In genomic region chr7:47573758-47574472, GRCh38 we compare ENCODE assay signal across 9 cellular contexts. TPM values are rescaled to one million over a fixed set of nuclear protein-coding genes. Genes with fewer than 3 reads are reported as not detected.
DNase-seq lines count a peak whose midpoint lies in the region; ATAC-seq, FAIRE-seq and TF ChIP-seq lines count a peak whose summit lies in the region.
"Had no signal": no experiment of that assay in that cellular context is flagged by ENCODE, and none has a peak within 500 bp of the region (broad histone marks: within the 10 kb centered on the region; RNA-seq: fewer than 3 reads in every experiment).

No MANE protein-coding gene starts in this region.

- intact Hi-C loops in Calu3 (cut with micrococcal nuclease; ENCODE audit: unreplicated experiment) (no loop called here), pancreas (cut with DNase I) (loop anchor here in 2 of 3 donors (5.0 to 10.0 kb wide), 3 partner anchors 42 to 129 kb away; no protein-coding TSS in a partner anchor)
- intact Hi-C loops in activated T-helper 2 cell treated with anti-CD3 and anti-CD28 coated beads, Interferon-gamma antibody, Interleukin-2, Interleukin-4, amounts not matched to agents 10 μg/mL and 5 μg/mL and 100 μg/mL, durations not matched to agents 14 hours and 24 hours and 36 hours (cut with micrococcal nuclease), result no loop called here

- no peaks in the 10 kb centered on the region for H4K20me1 ChIP-seq in OCI-LY3 (ENCODE audit: insufficient read depth, low read length)

- H3K36me3 ChIP-seq in OCI-LY3 (replicated peaks; ENCODE audit: low read depth, low read length) (no peaks in the 10 kb centered on the region), pancreas (no peaks in the 10 kb centered on the region)

- H2AFZ ChIP-seq in OCI-LY3 (ENCODE audit: low read depth, low read length), result no peak overlapping the region

- no peak for TF ChIP-seq CTCF in Calu3 (IDR thresholded peaks at IDR 0.05; ENCODE audit: unreplicated experiment)
- no peak for TF ChIP-seq CTCF in OCI-LY3 (IDR thresholded peaks at IDR 0.05; ENCODE audit: low read depth, low read length)
- TF ChIP-seq CTCF in epithelial cell of proximal tubule (conservative IDR thresholded peaks at IDR 0.05; ENCODE audit: low read depth, low read length), result no peak
- TF ChIP-seq CTCF in pancreas (IDR thresholded peaks at IDR 0.05), result no peak

- no peak overlapping the region for H3K9ac ChIP-seq in OCI-LY3 (ENCODE audit: low read length)

- peaks cover 78% of the 10 kb centered on the region for H3K36me3 Mint-ChIP-seq in Calu3 (ENCODE audit: insufficient read depth, unreplicated experiment)
- H3K36me3 Mint-ChIP-seq in activated T-helper 2 cell treated with anti-CD3 and anti-CD28 coated beads, Interferon-gamma antibody, Interleukin-2, Interleukin-4, amounts not matched to agents 10 μg/mL and 5 μg/mL and 100 μg/mL, durations not matched to agents 14 hours and 24 hours and 36 hours (ENCODE audit: low read depth), result no peaks in the 10 kb centered on the region

- no peak for FAIRE-seq in pancreas (lab: Jason Lieb, UNC)

- H3K27ac Mint-ChIP-seq in Calu3 (ENCODE audit: unreplicated experiment), result peak overlapping the region; percentile 61
- no peak overlapping the region for H3K27ac Mint-ChIP-seq in activated T-helper 2 cell treated with anti-CD3 and anti-CD28 coated beads, Interferon-gamma antibody, Interleukin-2, Interleukin-4, amounts not matched to agents 10 μg/mL and 5 μg/mL and 100 μg/mL, durations not matched to agents 14 hours and 24 hours and 36 hours

- H3K27me3 ChIP-seq in OCI-LY3 (ENCODE audit: low read depth, low read length) (no peaks in the 10 kb centered on the region), pancreas (no peaks in the 10 kb centered on the region)

- H3K27me3 Mint-ChIP-seq in Calu3 (ENCODE audit: unreplicated experiment), result no peaks in the 10 kb centered on the region
- peaks cover 19% of the 10 kb centered on the region for H3K27me3 Mint-ChIP-seq in activated T-helper 2 cell treated with anti-CD3 and anti-CD28 coated beads, Interferon-gamma antibody, Interleukin-2, Interleukin-4, amounts not matched to agents 10 μg/mL and 5 μg/mL and 100 μg/mL, durations not matched to agents 14 hours and 24 hours and 36 hours (ENCODE audit: low read depth)

- H3K4me3 ChIP-seq in OCI-LY3 (ENCODE audit: low read length) (peak overlapping the region; percentile 43; the same call in 1 of the 2 replicates), epithelial cell of proximal tubule (ENCODE audit: low read depth, low read length) (peak overlapping the region; percentile 27), pancreas (peak overlapping the region in 2 of 4 donors; percentile 8 to 13)

- peak overlapping the region; percentile 32 for H3K4me3 Mint-ChIP-seq in Calu3 (ENCODE audit: low read depth, unreplicated experiment)
- no peak overlapping the region for H3K4me3 Mint-ChIP-seq in activated T-helper 2 cell treated with anti-CD3 and anti-CD28 coated beads, Interferon-gamma antibody, Interleukin-2, Interleukin-4, amounts not matched to agents 10 μg/mL and 5 μg/mL and 100 μg/mL, durations not matched to agents 14 hours and 24 hours and 36 hours (ENCODE audit: low read depth)

- peak; percentile 42 to 66 (median 54) for ATAC-seq in pancreas

- H3K27ac ChIP-seq in OCI-LY3 (ENCODE audit: low read length) (no peak overlapping the region), pancreas (peak overlapping the region; percentile 80 to 89 (median 82))

- BruUV-seq in Calu3 (replicated peaks; lab: Mats Ljungman, UMichigan), result no TSS peak

- no peaks in the 10 kb centered on the region for H3K9me3 Mint-ChIP-seq in Calu3 (ENCODE audit: low read depth, unreplicated experiment)
- H3K9me3 Mint-ChIP-seq in activated T-helper 2 cell treated with anti-CD3 and anti-CD28 coated beads, Interferon-gamma antibody, Interleukin-2, Interleukin-4, amounts not matched to agents 10 μg/mL and 5 μg/mL and 100 μg/mL, durations not matched to agents 14 hours and 24 hours and 36 hours, result no peaks in the 10 kb centered on the region

- peaks cover 28% of the 10 kb centered on the region for H3K4me1 ChIP-seq in OCI-LY3 (ENCODE audit: low read length)
- H3K4me1 ChIP-seq in pancreas, result peaks cover 87 to 93% (median 91%) of the 10 kb centered on the region in 3 donors

- H3K79me2 ChIP-seq in OCI-LY3 (ENCODE audit: low read length), result no peaks in the 10 kb centered on the region

- WGBS in pancreas, 2 donors, result 1 to 5% methylated on average over 11 of the region's 11 CpGs

- CTCF ChIA-PET in Calu3 (lab: Charles Lee), result interaction anchor here (0.7 to 1.5 kb wide), 3 partner anchors 9 to 61 kb away, joined by 3 to 4 read pairs (median 3); no protein-coding TSS in a partner anchor

- peaks cover 79% of the 10 kb centered on the region for H3K4me1 Mint-ChIP-seq in Calu3 (ENCODE audit: low read depth, unreplicated experiment)
- peaks cover 5% of the 10 kb centered on the region for H3K4me1 Mint-ChIP-seq in activated T-helper 2 cell treated with anti-CD3 and anti-CD28 coated beads, Interferon-gamma antibody, Interleukin-2, Interleukin-4, amounts not matched to agents 10 μg/mL and 5 μg/mL and 100 μg/mL, durations not matched to agents 14 hours and 24 hours and 36 hours (ENCODE audit: low read depth)

- DNase-seq in Calu3, result peak; percentile 29
- DNase-seq in epithelial cell of proximal tubule (ENCODE audit: low read depth), result peak; percentile 68
- peak in 4 of 6 donors; percentile 66 to 81 (median 80) for DNase-seq in pancreas
- DNase-seq in activated T-helper 2 cell treated with anti-CD3 and anti-CD28 coated beads, Interferon-gamma antibody, Interleukin-2, Interleukin-4, amounts not matched to agents 10 μg/mL and 5 μg/mL and 100 μg/mL, durations not matched to agents 14 hours and 24 hours and 36 hours (ENCODE audit: low spot score), result no peak
- DNase-seq in cerebellar nuclear complex (lab: John Stamatoyannopoulos, UW), result no peak
- DNase-seq in NCI-H524 treated with DMSO at 0.1 percent for 48 hours (lab: John Stamatoyannopoulos, UW), result no peak
- no peak for DNase-seq in NCI-H187 (lab: John Stamatoyannopoulos, UW)
- DNase-seq: NCI-H1436 had no signal

- H3K9me3 ChIP-seq in OCI-LY3 (ENCODE audit: insufficient read depth, low read length) (peaks cover 5% of the 10 kb centered on the region; the same call in 1 of the 2 replicates), pancreas (no peaks in the 10 kb centered on the region)

- H3K4me2 ChIP-seq in OCI-LY3 (ENCODE audit: low read length), result peak overlapping the region; percentile 81

RNA-seq across cellular contexts. Expression of gene TNS3, which starts 8.0 kb away (rescaled TPM):
- total RNA-seq in Calu3 (2022) (102 and 135 TPM in 2 replicates), epithelial cell of proximal tubule (36.9 and 40.8 TPM in 2 replicates), pancreas (100 to 1,000 TPM in 2 of 6 donors, 10 to 100 TPM in 4; 84.0 to 125 (median 97.5) TPM)
- polyA plus RNA-seq in pancreas, result 10 to 100 TPM; 28.0 to 37.5 TPM
- total RNA-seq in activated T-helper 2 cell treated with anti-CD3 and anti-CD28 coated beads, Interferon-gamma antibody, Interleukin-2, Interleukin-4, amounts not matched to agents 10 μg/mL and 5 μg/mL and 100 μg/mL, durations not matched to agents 14 hours and 24 hours and 36 hours, result 5.3 and 8.5 TPM in 2 replicates

Comparison
In these comparisons a context has a peak if more than half of its experiments do, and no peak if none do; other contexts are left out.
1. DNase-seq: peak in Calu3 (single experiment), epithelial cell of proximal tubule (single experiment) and pancreas (4 of 6); none in activated T-helper 2 cell treated with anti-CD3 and anti-CD28 coated beads, Interferon-gamma antibody, Interleukin-2, Interleukin-4, amounts not matched to agents 10 μg/mL and 5 μg/mL and 100 μg/mL, durations not matched to agents 14 hours and 24 hours and 36 hours (single experiment), cerebellar nuclear complex (0 of 2), NCI-H524 treated with DMSO at 0.1 percent for 48 hours (single experiment) and NCI-H187 (0 of 2).
2. intact Hi-C loops: an anchor here in pancreas (5.0 to 10.0 kb wide); none called in Calu3 and activated T-helper 2 cell treated with anti-CD3 and anti-CD28 coated beads, Interferon-gamma antibody, Interleukin-2, Interleukin-4, amounts not matched to agents 10 μg/mL and 5 μg/mL and 100 μg/mL, durations not matched to agents 14 hours and 24 hours and 36 hours.